In the genomic region with DNA sequence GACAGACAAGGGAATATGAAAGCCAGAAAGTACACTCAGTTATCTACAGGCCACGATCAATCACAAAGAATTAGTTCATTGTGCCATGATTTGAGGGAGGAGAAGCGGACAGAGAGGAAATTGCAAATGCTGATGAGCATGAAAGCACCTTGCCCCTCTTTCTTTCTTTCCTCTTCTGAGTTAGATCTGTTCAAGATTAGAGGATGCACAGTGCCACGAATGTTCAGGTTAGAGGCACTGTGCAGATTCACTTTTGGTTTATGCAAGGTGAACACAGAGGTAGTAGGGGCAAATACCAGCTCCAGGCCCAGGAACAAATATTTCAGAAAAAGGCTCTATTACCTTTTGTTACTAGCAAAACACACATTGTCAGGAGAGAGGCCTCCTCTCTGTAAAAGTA, we compare ENCODE assay signal across 20 cellular contexts. TPM values are rescaled to one million over a fixed set of nuclear protein-coding genes. Genes with fewer than 3 reads are reported as not detected.
DNase-seq lines count a peak whose midpoint lies in the region; ATAC-seq and TF ChIP-seq lines count a peak whose summit lies in the region.
"Had no signal": no experiment of that assay in that cellular context is flagged by ENCODE, and none has a peak within 500 bp of the region (broad histone marks: within the 10 kb centered on the region; RNA-seq: fewer than 3 reads in every experiment).

No MANE protein-coding gene starts in this region.

- no peaks in the 10 kb centered on the region for H3K36me3 ChIP-seq in DOHH2 (ENCODE audit: control insufficient read depth, low read length)
- no peaks in the 10 kb centered on the region for H3K36me3 ChIP-seq in smooth muscle cell (ENCODE audit: low read depth)
- H3K36me3 ChIP-seq: BLaER1 treated with 17β-estradiol and CSF1 and Interleukin-3, amounts not matched to agents 10 nM and 100 nM had no signal

- peak overlapping the region; percentile 58 for H3K27ac Mint-ChIP-seq in activated CD4-positive, alpha-beta T cell treated with anti-CD3 and anti-CD28 coated beads for 36 hours
- peak overlapping the region; percentile 71 for H3K27ac Mint-ChIP-seq in activated CD8-positive, alpha-beta T cell treated with anti-CD3 and anti-CD28 coated beads, Interleukin-2, amount 10 ng/mL, durations not matched to agents 7 days and 5 days
- H3K27ac Mint-ChIP-seq in naive thymus-derived CD8-positive, alpha-beta T cell = peak overlapping the region; percentile 52 to 95 (median 90)

- H3K4me3 ChIP-seq in DOHH2 (ENCODE audit: low read length) = no peak overlapping the region
- H3K4me3 ChIP-seq in smooth muscle cell = no peak overlapping the region
- H3K4me3 ChIP-seq: A549; BLaER1 treated with 17β-estradiol and CSF1 and Interleukin-3, amounts not matched to agents 10 nM and 100 nM; PC-9; psoas muscle had no signal

- peaks cover 30% of the 10 kb centered on the region for H3K4me1 Mint-ChIP-seq in activated CD4-positive, alpha-beta T cell treated with anti-CD3 and anti-CD28 coated beads for 36 hours
- peaks cover 56% of the 10 kb centered on the region for H3K4me1 Mint-ChIP-seq in activated CD8-positive, alpha-beta T cell treated with anti-CD3 and anti-CD28 coated beads, Interleukin-2, amount 10 ng/mL, durations not matched to agents 7 days and 5 days (ENCODE audit: low read depth)
- peaks cover 22 to 56% (median 46%) of the 10 kb centered on the region in 4 donors for H3K4me1 Mint-ChIP-seq in naive thymus-derived CD8-positive, alpha-beta T cell

- H3K27me3 ChIP-seq in DOHH2 (ENCODE audit: control insufficient read depth, low read length) (no peaks in the 10 kb centered on the region), smooth muscle cell (ENCODE audit: low read depth) (no peaks in the 10 kb centered on the region)
- H3K27me3 ChIP-seq: BLaER1 treated with 17β-estradiol and CSF1 and Interleukin-3, amounts not matched to agents 10 nM and 100 nM; dorsolateral prefrontal cortex had no signal

- H3K4me2 ChIP-seq in DOHH2 (ENCODE audit: low read length) (peak overlapping the region; percentile 19; the same call in 1 of the 2 replicates), smooth muscle cell (no peak overlapping the region)
- H3K4me2 ChIP-seq: A549; BLaER1 treated with 17β-estradiol and CSF1 and Interleukin-3, amounts not matched to agents 10 nM and 100 nM; PC-9 had no signal

- POLR2A ChIA-PET in activated CD4-positive, alpha-beta T cell treated with anti-CD3 and anti-CD28 coated beads for 36 hours (lab: Charles Lee) = interaction anchor here (0.6 to 0.8 kb wide), 3 partner anchors 10 to 112 kb away, joined by 4 to 5 read pairs (median 4); no protein-coding TSS in a partner anchor
- POLR2A ChIA-PET in activated CD8-positive, alpha-beta T cell treated with anti-CD3 and anti-CD28 coated beads, Interleukin-2, amount 10 ng/mL, durations not matched to agents 7 days and 5 days (lab: Charles Lee) = interaction anchor here (2.5 kb wide), 1 partner anchor 10 kb away, joined by 14 read pairs; no protein-coding TSS in a partner anchor
- POLR2A ChIA-PET in naive thymus-derived CD8-positive, alpha-beta T cell (lab: Charles Lee) = interaction anchor here (1.2 kb wide), 1 partner anchor 44 kb away, joined by 3 read pairs; no protein-coding TSS in a partner anchor

- H3K36me3 Mint-ChIP-seq in activated CD4-positive, alpha-beta T cell treated with anti-CD3 and anti-CD28 coated beads for 36 hours (ENCODE audit: low read depth) = peaks cover 3% of the 10 kb centered on the region
- H3K36me3 Mint-ChIP-seq in activated CD8-positive, alpha-beta T cell treated with anti-CD3 and anti-CD28 coated beads, Interleukin-2, amount 10 ng/mL, durations not matched to agents 7 days and 5 days (ENCODE audit: low read depth) = peaks cover 20% of the 10 kb centered on the region
- H3K36me3 Mint-ChIP-seq in naive thymus-derived CD8-positive, alpha-beta T cell = peaks cover 0 to 9% (median 9%) of the 10 kb centered on the region in 3 donors

- H3F3A ChIP-seq in DOHH2 (ENCODE audit: control insufficient read depth, insufficient read depth) (peaks cover 2% of the 10 kb centered on the region; the same call in 1 of the 2 replicates), smooth muscle cell (ENCODE audit: low read depth) (peaks cover 7% of the 10 kb centered on the region)

- intact Hi-C loops in activated CD4-positive, alpha-beta T cell treated with anti-CD3 and anti-CD28 coated beads for 36 hours (cut with DNase I, micrococcal nuclease) = no loop called here

- H3K79me2 ChIP-seq in DOHH2 (ENCODE audit: control insufficient read depth, low read length) (no peaks in the 10 kb centered on the region), smooth muscle cell (ENCODE audit: low read depth) (no peaks in the 10 kb centered on the region)

- H3K27me3 Mint-ChIP-seq in activated CD4-positive, alpha-beta T cell treated with anti-CD3 and anti-CD28 coated beads for 36 hours = no peaks in the 10 kb centered on the region
- no peaks in the 10 kb centered on the region for H3K27me3 Mint-ChIP-seq in activated CD8-positive, alpha-beta T cell treated with anti-CD3 and anti-CD28 coated beads, Interleukin-2, amount 10 ng/mL, durations not matched to agents 7 days and 5 days (ENCODE audit: low read depth)
- no peaks in the 10 kb centered on the region for H3K27me3 Mint-ChIP-seq in naive thymus-derived CD8-positive, alpha-beta T cell

- H3K9me3 Mint-ChIP-seq in activated CD4-positive, alpha-beta T cell treated with anti-CD3 and anti-CD28 coated beads for 36 hours (ENCODE audit: low read depth) = peaks cover 8% of the 10 kb centered on the region
- peaks cover 13% of the 10 kb centered on the region for H3K9me3 Mint-ChIP-seq in activated CD8-positive, alpha-beta T cell treated with anti-CD3 and anti-CD28 coated beads, Interleukin-2, amount 10 ng/mL, durations not matched to agents 7 days and 5 days (ENCODE audit: insufficient read depth)
- H3K9me3 Mint-ChIP-seq in naive thymus-derived CD8-positive, alpha-beta T cell = peaks cover 0 to 18% (median 11%) of the 10 kb centered on the region in 9 donors

- H3K4me3 Mint-ChIP-seq in activated CD4-positive, alpha-beta T cell treated with anti-CD3 and anti-CD28 coated beads for 36 hours = peak overlapping the region; percentile 1
- peak overlapping the region; percentile 19 for H3K4me3 Mint-ChIP-seq in activated CD8-positive, alpha-beta T cell treated with anti-CD3 and anti-CD28 coated beads, Interleukin-2, amount 10 ng/mL, durations not matched to agents 7 days and 5 days
- H3K4me3 Mint-ChIP-seq in naive thymus-derived CD8-positive, alpha-beta T cell = peak overlapping the region; percentile 44 to 76 (median 62)
- H3K4me3 Mint-ChIP-seq: naive B cell had no signal

- no peaks in the 10 kb centered on the region for H3K9me2 ChIP-seq in DOHH2 (replicated peaks; ENCODE audit: control insufficient read depth, low read length)

- no peak for DNase-seq in activated CD4-positive, alpha-beta T cell treated with anti-CD3 and anti-CD28 coated beads for 36 hours
- no peak for DNase-seq in activated CD4-positive, alpha-beta T cell treated with anti-CD3 and anti-CD28 coated beads for 4 hours
- peak; percentile 36 for DNase-seq in activated CD8-positive, alpha-beta T cell treated with anti-CD3 and anti-CD28 coated beads, Interleukin-2, amount 10 ng/mL, durations not matched to agents 7 days and 5 days
- peak in 2 of 10 donors; percentile 25 to 35 for DNase-seq in naive thymus-derived CD8-positive, alpha-beta T cell
- no peak for DNase-seq in COLO668 (lab: John Stamatoyannopoulos, UW; ENCODE audit: unreplicated experiment)
- DNase-seq in smooth muscle cell (lab: John Stamatoyannopoulos, UW; ENCODE audit: unreplicated experiment) = no peak
- DNase-seq: activated CD4-positive, CD25-positive, alpha-beta regulatory T cell; dorsolateral prefrontal cortex; kidney glomerular epithelial cell; naive B cell; NCI-H1105 treated with DMSO at 0.1 percent for 48 hours; NCI-H69; PC-9; psoas muscle; stimulated activated CD4-positive, alpha-beta T cell treated with anti-CD3 and anti-CD28 coated beads, Interleukin-2, amount 100 ng/mL, for 48 hours; T-helper 9 cell had no signal

- CTCF ChIA-PET in activated CD4-positive, alpha-beta T cell treated with anti-CD3 and anti-CD28 coated beads for 36 hours (lab: Charles Lee) = interaction anchor here (0.5 to 0.7 kb wide), 2 partner anchors 155 to 335 kb away, joined by 3 read pairs; no protein-coding TSS in a partner anchor
- CTCF ChIA-PET in activated CD8-positive, alpha-beta T cell treated with anti-CD3 and anti-CD28 coated beads, Interleukin-2, amount 10 ng/mL, durations not matched to agents 7 days and 5 days (lab: Charles Lee) = interaction anchor here (0.6 to 1.8 kb wide), 8 partner anchors 9 to 308 kb away, joined by 3 to 7 read pairs (median 4); no protein-coding TSS in a partner anchor

- no peak overlapping the region for H2AFZ ChIP-seq in smooth muscle cell (ENCODE audit: low read depth)
- H2AFZ ChIP-seq: PC-9 had no signal

- peaks cover 51% of the 10 kb centered on the region for H3K4me1 ChIP-seq in DOHH2 (ENCODE audit: control insufficient read depth, low read length)
- peaks cover 10% of the 10 kb centered on the region for H3K4me1 ChIP-seq in smooth muscle cell (ENCODE audit: low read depth)
- H3K4me1 ChIP-seq: psoas muscle had no signal

- H3K27ac ChIP-seq in DOHH2 (ENCODE audit: low read depth, low read length) (no peak overlapping the region), smooth muscle cell (ENCODE audit: low read depth) (no peak overlapping the region)
- H3K27ac ChIP-seq: A549; BLaER1 treated with 17β-estradiol and CSF1 and Interleukin-3, amounts not matched to agents 10 nM and 100 nM; PC-9; psoas muscle had no signal

- no peak for TF ChIP-seq CTCF in DOHH2 (IDR thresholded peaks at IDR 0.05; ENCODE audit: low read depth, low read length, poor library complexity, severe bottlenecking)
- no peak for TF ChIP-seq CTCF in smooth muscle cell (IDR thresholded peaks at IDR 0.05; ENCODE audit: borderline replicate concordance, insufficient read depth, poor library complexity, severe bottlenecking)

- H3K9me3 ChIP-seq in DOHH2 (ENCODE audit: control insufficient read depth, insufficient read depth, low read length) (peaks cover 10% of the 10 kb centered on the region), smooth muscle cell (replicated peaks; ENCODE audit: low read depth) (no peaks in the 10 kb centered on the region)
- H3K9me3 ChIP-seq: A549, psoas muscle had no signal

- H3K9ac ChIP-seq in smooth muscle cell (ENCODE audit: low read depth) = no peak overlapping the region
- H3K9ac ChIP-seq: BLaER1 treated with 17β-estradiol and CSF1 and Interleukin-3, amounts not matched to agents 10 nM and 100 nM had no signal

- ATAC-seq in activated CD4-positive, alpha-beta T cell treated with anti-CD3 and anti-CD28 coated beads for 36 hours = peak; percentile 55
- ATAC-seq in activated CD8-positive, alpha-beta T cell treated with anti-CD3 and anti-CD28 coated beads, Interleukin-2, amount 10 ng/mL, durations not matched to agents 7 days and 5 days = peak; percentile 78
- ATAC-seq in naive thymus-derived CD8-positive, alpha-beta T cell = peak; percentile 66 to 81
- ATAC-seq in HG03175 (IDR thresholded peaks at IDR 0.05; ENCODE audit: unreplicated experiment) = no peak
- ATAC-seq: A549, psoas muscle had no signal

- H4K20me1 ChIP-seq in DOHH2 (ENCODE audit: control insufficient read depth, insufficient read depth, low read depth, low read length) = no peaks in the 10 kb centered on the region
- no peaks in the 10 kb centered on the region for H4K20me1 ChIP-seq in smooth muscle cell (ENCODE audit: low read depth)
- H4K20me1 ChIP-seq: BLaER1 treated with 17β-estradiol and CSF1 and Interleukin-3, amounts not matched to agents 10 nM and 100 nM had no signal

- WGBS in smooth muscle cell (ENCODE audit: low lambda C conversion rate) = 95% methylated on average over 3 of the region's 3 CpGs

RNA-seq across cellular contexts. Expression of gene CXCR4, which starts 49.1 kb away (rescaled TPM):
- 10 to 100 TPM; 75.4 to 89.3 TPM for total RNA-seq in activated CD4-positive, alpha-beta T cell treated with anti-CD3 and anti-CD28 coated beads for 36 hours
- 100 to 1,000 TPM; 219 to 226 TPM for total RNA-seq in activated CD8-positive, alpha-beta T cell treated with anti-CD3 and anti-CD28 coated beads, Interleukin-2, amount 10 ng/mL, durations not matched to agents 7 days and 5 days
- 100 to 1,000 TPM; 366 TPM for total RNA-seq in naive thymus-derived CD8-positive, alpha-beta T cell
- 1,000 to 10,000 TPM in 1 of 3 donors, 100 to 1,000 TPM in 2; 439 to 1,161 (median 485) TPM for polyA plus RNA-seq in naive thymus-derived CD8-positive, alpha-beta T cell
- 3.7 and 4.0 TPM in 2 replicates for total RNA-seq in smooth muscle cell
- 2.1 and 2.8 TPM in 2 replicates for polyA plus RNA-seq in smooth muscle cell

Comparison
In these comparisons a context has a peak if more than half of its experiments do, and no peak if none do; other contexts are left out.
1. H3K4me3 Mint-ChIP-seq: peak in every context shown above with its lines; median percentile 62 in naive thymus-derived CD8-positive, alpha-beta T cell; 19 in activated CD8-positive, alpha-beta T cell treated with anti-CD3 and anti-CD28 coated beads, Interleukin-2, amount 10 ng/mL, durations not matched to agents 7 days and 5 days; 1 in activated CD4-positive, alpha-beta T cell treated with anti-CD3 and anti-CD28 coated beads for 36 hours.
2. RNA of gene CXCR4, which starts 49.1 kb away (total RNA-seq): 366 TPM in naive thymus-derived CD8-positive, alpha-beta T cell, 219 to 226 TPM in activated CD8-positive, alpha-beta T cell treated with anti-CD3 and anti-CD28 coated beads, Interleukin-2, amount 10 ng/mL, durations not matched to agents 7 days and 5 days and 75.4 to 89.3 TPM in activated CD4-positive, alpha-beta T cell treated with anti-CD3 and anti-CD28 coated beads for 36 hours; 3.7 to 4.0 TPM in smooth muscle cell; every median in the first group is over 10 times any median in the second.
3. Peak in every context shown above with its lines, with median percentiles within 50 percentile points of each other: H3K27ac Mint-ChIP-seq.